ENCODE assay signal across 18 cellular contexts in the genomic region with DNA sequence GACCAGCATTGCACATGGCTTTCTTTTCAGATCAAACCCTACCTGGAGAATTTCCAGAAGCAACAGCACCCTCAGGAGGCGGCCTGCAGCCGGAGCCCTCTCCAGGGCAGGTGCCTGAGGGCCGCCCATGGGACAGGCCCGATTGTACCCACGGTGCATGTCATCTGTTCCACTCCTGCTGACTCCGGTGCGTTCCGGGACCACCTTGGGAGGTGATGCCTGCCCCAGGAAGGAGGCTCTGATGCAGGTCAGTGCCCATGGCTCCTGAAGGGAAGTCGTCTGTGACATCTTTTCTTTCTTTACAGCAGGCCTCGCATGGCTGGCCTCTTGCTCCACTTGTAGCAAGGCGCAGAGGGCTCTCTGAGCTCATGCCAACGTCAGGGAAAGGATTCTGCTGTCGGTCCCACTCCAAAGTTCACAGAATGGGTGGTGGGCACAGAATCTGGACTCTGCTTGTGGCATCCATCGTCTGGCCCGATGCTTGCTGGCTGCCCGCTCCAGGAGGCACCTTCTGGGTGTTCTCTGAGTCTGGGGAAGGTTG.
A peak's percentile ranks its signal among the peaks of the same experiment; 100 is the strongest.
DNase-seq lines count a peak whose midpoint lies in the region; ATAC-seq and TF ChIP-seq lines count a peak whose summit lies in the region.
"Had no signal": no experiment of that assay in that cellular context is flagged by ENCODE, and none has a peak within 500 bp of the region (broad histone marks: within the 10 kb centered on the region; RNA-seq: fewer than 3 reads in every experiment).

No MANE protein-coding gene starts in this region.

- no peak overlapping the region for H2BK15ac ChIP-seq in neuronal stem cell (ENCODE audit: low read length)

- H2BK5ac ChIP-seq in neuronal stem cell (ENCODE audit: low read length): no peak overlapping the region

- no peak overlapping the region for H2AFZ ChIP-seq in neuronal stem cell (ENCODE audit: low read length)
- H2AFZ ChIP-seq: GM23248 had no signal

- peak; percentile 20 for TF ChIP-seq CTCF in epithelial cell of proximal tubule (conservative IDR thresholded peaks at IDR 0.05; ENCODE audit: low read depth, low read length)

- no peak overlapping the region for H4K8ac ChIP-seq in neuronal stem cell (ENCODE audit: low read depth, low read length)

- H3K36me3 ChIP-seq in neuronal stem cell (replicated peaks in 1 of 2; ENCODE audit: control insufficient read depth in 2 of 2, insufficient read depth in 2 of 2, low read length in 2 of 2): peaks cover 0 to 3% of the 10 kb centered on the region in 2 donors
- H3K36me3 ChIP-seq in aorta (ENCODE audit: control insufficient read depth in 1 of 2, insufficient read depth in 2 of 2, low read length in 1 of 2): no peaks in the 10 kb centered on the region

- peak overlapping the region; percentile 14 for H3K9ac ChIP-seq in neuronal stem cell (ENCODE audit: low read depth, low read length, poor library complexity)
- H3K9ac ChIP-seq: GM23248 had no signal

- H3K4me1 ChIP-seq in neuronal stem cell (ENCODE audit: control insufficient read depth in 2 of 2, insufficient read depth in 1 of 2, low read depth in 1 of 2, low read length in 2 of 2) (peaks cover 0 to 8% of the 10 kb centered on the region in 2 donors), aorta (ENCODE audit: control insufficient read depth in 1 of 2, insufficient read depth in 2 of 2, low read length in 2 of 2) (no peaks in the 10 kb centered on the region)
- H3K4me1 ChIP-seq: A549 had no signal

- H3K4ac ChIP-seq in neuronal stem cell (ENCODE audit: low read length): no peak overlapping the region

- no peak overlapping the region for H4K91ac ChIP-seq in neuronal stem cell (ENCODE audit: low read depth, low read length, poor library complexity)

- H3K4me3 ChIP-seq in epithelial cell of proximal tubule (ENCODE audit: low read depth, low read length) (no peak overlapping the region), neuronal stem cell (ENCODE audit: low read length in 2 of 2) (no peak overlapping the region), aorta (ENCODE audit: low read length in 2 of 2) (no peak overlapping the region)
- H3K4me3 ChIP-seq: A549, GM23248 had no signal

- H2BK12ac ChIP-seq in neuronal stem cell (ENCODE audit: low read length): no peak overlapping the region

- no peaks in the 10 kb centered on the region for H3K79me1 ChIP-seq in neuronal stem cell (ENCODE audit: low read depth, low read length)

- no peak overlapping the region for H3K27ac ChIP-seq in neuronal stem cell (replicated peaks; ENCODE audit: low read length)
- no peak overlapping the region for H3K27ac ChIP-seq in aorta (ENCODE audit: low read depth in 1 of 2, low read length in 2 of 2)
- H3K27ac ChIP-seq: A549, GM23248 had no signal

- H3K27me3 ChIP-seq in neuronal stem cell (ENCODE audit: control insufficient read depth in 3 of 3, insufficient read depth in 3 of 3, low read depth in 1 of 3, low read length in 3 of 3): peaks cover 0 to 13% (median 0%) of the 10 kb centered on the region in 3 experiments
- H3K27me3 ChIP-seq in aorta (ENCODE audit: control insufficient read depth in 1 of 2, insufficient read depth in 2 of 2, low read length in 1 of 2): no peaks in the 10 kb centered on the region

- no peak overlapping the region for H3K4me2 ChIP-seq in neuronal stem cell (ENCODE audit: insufficient read depth, low read length, poor library complexity, severe bottlenecking)
- H3K4me2 ChIP-seq: A549 had no signal

- WGBS in neuronal stem cell (ENCODE audit: extremely low coverage in 2 of 2, insufficient read length in 2 of 2, insufficient replicate concordance in 1 of 2), 2 donors: no CpG with 5 or more reads among the region's 16 CpGs
- 88 to 90% methylated on average over 16 of the region's 16 CpGs for WGBS in aorta, 2 donors

- no peak overlapping the region for H3K14ac ChIP-seq in neuronal stem cell (ENCODE audit: low read length)

- intact Hi-C loops in left cardiac atrium (cut with DNase I) (no loop called here), Right ventricle myocardium inferior (cut with DNase I) (no loop called here), aorta (cut with DNase I) (no loop called here)

- H2BK120ac ChIP-seq in neuronal stem cell (ENCODE audit: low read depth, low read length): no peak overlapping the region

- H2AK5ac ChIP-seq in neuronal stem cell (ENCODE audit: low read depth, low read length): no peak overlapping the region

- no peak for ATAC-seq in left cardiac atrium
- no peak for ATAC-seq in Right ventricle myocardium inferior
- ATAC-seq in aorta (ENCODE audit: low FRiP score): no peak
- no peak for ATAC-seq in HG03432 (IDR thresholded peaks at IDR 0.05; ENCODE audit: unreplicated experiment)

- no peak overlapping the region for H3K18ac ChIP-seq in neuronal stem cell (ENCODE audit: low read length)

- no peak overlapping the region for H3K23ac ChIP-seq in neuronal stem cell (ENCODE audit: low read depth, low read length, poor library complexity)

- peak; percentile 1 for DNase-seq in left cardiac atrium
- DNase-seq in Right ventricle myocardium inferior (ENCODE audit: missing footprints): no peak
- no peak for DNase-seq in epithelial cell of proximal tubule (ENCODE audit: low read depth)
- no peak for DNase-seq in neuronal stem cell (ENCODE audit: low spot score)
- peak; percentile 26 to 61 for DNase-seq in aorta
- DNase-seq in dermis blood vessel endothelial cell: no peak
- DNase-seq in hypothalamus (lab: John Stamatoyannopoulos, UW): no peak
- DNase-seq: CD4-positive, alpha-beta memory T cell; DND-41; GM23248; MM.1S; NCI-H1105 treated with DMSO at 0.1 percent for 48 hours; NCI-H187 treated with DMSO at 0.1 percent for 48 hours; NCI-H2171 treated with DMSO at 0.1 percent for 48 hours; NCI-H774; SHP77 treated with DMSO at 0.1 percent for 48 hours had no signal

- peaks cover 11 to 12% of the 10 kb centered on the region in 2 donors for H3K9me3 ChIP-seq in neuronal stem cell (replicated peaks in 1 of 2; ENCODE audit: control insufficient read depth in 2 of 2, insufficient read depth in 1 of 2, low read depth in 1 of 2, low read length in 2 of 2)
- no peaks in the 10 kb centered on the region for H3K9me3 ChIP-seq in aorta (ENCODE audit: control insufficient read depth, low read length)
- H3K9me3 ChIP-seq: A549 had no signal

Comparison
In these comparisons a context has a peak if more than half of its experiments do, and no peak if none do; other contexts are left out.
1. DNase-seq: peak in left cardiac atrium (single experiment) and aorta (2 of 2); none in Right ventricle myocardium inferior (single experiment), epithelial cell of proximal tubule (single experiment), neuronal stem cell (single experiment), dermis blood vessel endothelial cell (single experiment) and hypothalamus (0 of 51).